ENCODE assay signal across 8 cellular contexts in genomic region chr1:167219646-167220536, GRCh38. TPM values are rescaled to one million over a fixed set of nuclear protein-coding genes. Genes with fewer than 3 reads are reported as not detected.
A peak's percentile ranks its signal among the peaks of the same experiment; 100 is the strongest.
DNase-seq lines count a peak whose midpoint lies in the region; ATAC-seq and TF ChIP-seq lines count a peak whose summit lies in the region.

No MANE protein-coding gene starts in this region.

- peak; percentile 38 for ATAC-seq in HG03378 (IDR thresholded peaks at IDR 0.05; ENCODE audit: unreplicated experiment)

- TF ChIP-seq CTCF in choroid plexus epithelial cell (conservative IDR thresholded peaks at IDR 0.05; ENCODE audit: low read depth, low read length), result peak; percentile 26
- no peak for TF ChIP-seq CTCF in kidney epithelial cell (IDR thresholded peaks at IDR 0.05; ENCODE audit: insufficient read depth, low read length, poor library complexity, severe bottlenecking)

- TF ChIP-seq POLR2A in GM19193 (IDR thresholded peaks at IDR 0.05; ENCODE audit: extremely low read depth, insufficient read depth, insufficient read length), result peak; percentile 68

- peak overlapping the region; percentile 96 for H3K4me3 ChIP-seq in choroid plexus epithelial cell (ENCODE audit: low read depth, low read length)
- H3K4me3 ChIP-seq in kidney epithelial cell (ENCODE audit: low read depth, low read length), result peak overlapping the region; percentile 72

- DNase-seq in AG20443 (ENCODE audit: low spot score) (peak; percentile 64), NCI-H446 treated with DMSO at 0.1 percent for 48 hours (lab: John Stamatoyannopoulos, UW) (peak; percentile 86), choroid plexus epithelial cell (ENCODE audit: low read depth) (peak; percentile 72), kidney epithelial cell (ENCODE audit: low read depth) (no peak)
- DNase-seq in activated CD4-positive, CD25-positive, alpha-beta regulatory T cell treated with anti-CD3 and anti-CD28 coated beads, Interleukin-2, amount 50 U/mL, for 72 hours, result peak; percentile 88
- peak; percentile 71 to 83 for DNase-seq in stimulated activated CD4-positive, alpha-beta T cell treated with anti-CD3 and anti-CD28 coated beads, Interleukin-1b, Interleukin-23, amount 100 ng/mL, for 1 hour (ENCODE audit: low read depth in 2 of 2)

- H3K27me3 ChIP-seq in kidney epithelial cell (ENCODE audit: control insufficient read depth, insufficient read depth, low read length), result no peaks in the 10 kb centered on the region

- no peaks in the 10 kb centered on the region for H3K36me3 ChIP-seq in kidney epithelial cell (ENCODE audit: control insufficient read depth, insufficient read depth, low read length)

RNA-seq across cellular contexts. Expression of gene POU2F1, which starts 0.8 kb away (rescaled TPM):
- total RNA-seq in kidney epithelial cell, result 8.4 and 9.8 TPM in 2 replicates
